ENCODE assay signal across 36 cellular contexts in genomic region chr9:36828574-36829141, GRCh38.
DNase-seq lines count a peak whose midpoint lies in the region; ATAC-seq, FAIRE-seq and TF ChIP-seq lines count a peak whose summit lies in the region.
"Had no signal": no experiment of that assay in that cellular context is flagged by ENCODE, and none has a peak within 500 bp of the region (broad histone marks: within the 10 kb centered on the region; RNA-seq: fewer than 3 reads in every experiment).

No MANE protein-coding gene starts in this region.

- H2BK15ac ChIP-seq in IMR-90 (ENCODE audit: low read depth, low read length) = no peak overlapping the region

- H3K36me3 ChIP-seq in BLaER1 treated with 17β-estradiol and CSF1 and Interleukin-3, amounts not matched to agents 10 nM and 100 nM = no peaks in the 10 kb centered on the region
- H3K36me3 ChIP-seq in IMR-90 (ENCODE audit: control insufficient read depth, insufficient read depth, low read length) (no peaks in the 10 kb centered on the region), GM12878 (ENCODE audit: control insufficient read depth in 2 of 2, insufficient read depth in 2 of 2, low read length in 1 of 2) (no peaks in the 10 kb centered on the region), neural progenitor cell (no peaks in the 10 kb centered on the region), GM23338 (ENCODE audit: insufficient read depth) (no peaks in the 10 kb centered on the region)
- H3K36me3 ChIP-seq: Peyer's patch, SJCRH30, suprapubic skin, upper lobe of left lung, WERI-Rb-1 had no signal

- POLR2A ChIA-PET in IMR-90 (lab: Charles Lee; ENCODE audit: unreplicated experiment) (no interaction called here), GM12878 (lab: Charles Lee) (no interaction called here)

- peak overlapping the region in 3 of 11 experiments; percentile 23 to 42 (median 36); a peak in 4 of 22 replicates for H3K27ac ChIP-seq in BLaER1 treated with 17β-estradiol and CSF1 and Interleukin-3, amounts not matched to agents 10 nM and 100 nM
- no peak overlapping the region for H3K27ac ChIP-seq in IMR-90 (ENCODE audit: insufficient read depth, low read length)
- H3K27ac ChIP-seq in GM12878 (ENCODE audit: control insufficient read depth, insufficient read depth) = no peak overlapping the region
- H3K27ac ChIP-seq in neural progenitor cell = no peak overlapping the region
- no peak overlapping the region for H3K27ac ChIP-seq in GM23338 (ENCODE audit: low read depth)
- H3K27ac ChIP-seq: Peyer's patch, SJCRH30, suprapubic skin, upper lobe of left lung, WERI-Rb-1 had no signal

- H3K14ac ChIP-seq in IMR-90 (replicated peaks; ENCODE audit: low read depth, low read length) = no peak overlapping the region

- H3K9ac ChIP-seq in BLaER1 treated with 17β-estradiol and CSF1 and Interleukin-3, amounts not matched to agents 10 nM and 100 nM = no peak overlapping the region
- no peak overlapping the region for H3K9ac ChIP-seq in IMR-90 (ENCODE audit: low read depth, low read length)
- H3K9ac ChIP-seq in GM12878 (ENCODE audit: control insufficient read depth, insufficient read depth, low read length) = no peak overlapping the region
- H3K9ac ChIP-seq in neural progenitor cell = no peak overlapping the region

- H3K27me3 ChIP-seq in BLaER1 treated with 17β-estradiol and CSF1 and Interleukin-3, amounts not matched to agents 10 nM and 100 nM = no peaks in the 10 kb centered on the region
- H3K27me3 ChIP-seq in IMR-90 (ENCODE audit: control insufficient read depth, insufficient read depth, low read length) (peaks cover 41% of the 10 kb centered on the region), GM12878 (replicated peaks in 1 of 2; ENCODE audit: control insufficient read depth in 2 of 2, insufficient read depth in 2 of 2, low read length in 1 of 2) (peaks cover 0 to 2% of the 10 kb centered on the region in 2 experiments; a peak in 1 of 4 replicates), neural progenitor cell (no peaks in the 10 kb centered on the region), GM23338 (ENCODE audit: insufficient read depth) (no peaks in the 10 kb centered on the region)
- H3K27me3 ChIP-seq: Peyer's patch, SJCRH30, suprapubic skin, upper lobe of left lung had no signal

- H4K5ac ChIP-seq in IMR-90 (ENCODE audit: low read depth, low read length) = no peak overlapping the region

- no peak overlapping the region for H2BK5ac ChIP-seq in IMR-90 (ENCODE audit: low read depth, low read length, poor library complexity, severe bottlenecking)

- H3K4me2 ChIP-seq in BLaER1 treated with 17β-estradiol and CSF1 and Interleukin-3, amounts not matched to agents 10 nM and 100 nM = peak overlapping the region; percentile 47 to 81 (median 62)
- H3K4me2 ChIP-seq in IMR-90 (ENCODE audit: low read depth, low read length) = no peak overlapping the region
- H3K4me2 ChIP-seq in GM12878 (ENCODE audit: control insufficient read depth, insufficient read depth) = no peak overlapping the region
- no peak overlapping the region for H3K4me2 ChIP-seq in neural progenitor cell
- H3K4me2 ChIP-seq in GM23338 = no peak overlapping the region
- H3K4me2 ChIP-seq: smooth muscle cell had no signal

- no peaks in the 10 kb centered on the region for H3K9me3 Mint-ChIP-seq in neural progenitor cell
- no peaks in the 10 kb centered on the region for H3K9me3 Mint-ChIP-seq in effector memory CD8-positive, alpha-beta T cell
- H3K9me3 Mint-ChIP-seq in GM23338 = no peaks in the 10 kb centered on the region
- H3K9me3 Mint-ChIP-seq: activated CD4-positive, alpha-beta T cell treated with anti-CD3 and anti-CD28 coated beads, Interleukin-2, amount 10 ng/mL, durations not matched to agents 7 days and 5 days; activated naive CD8-positive, alpha-beta T cell treated with anti-CD3 and anti-CD28 coated beads, Interleukin-2, amount 50 U/mL, for 24 hours; HFFc6; naive thymus-derived CD8-positive, alpha-beta T cell had no signal

- no peaks in the 10 kb centered on the region for H3K79me1 ChIP-seq in IMR-90 (ENCODE audit: low read depth in 1 of 2, low read length in 2 of 2)

- TF ChIP-seq EP300 in GM12878 (IDR thresholded peaks at IDR 0.05; ENCODE audit: borderline replicate concordance in 1 of 2, control insufficient read depth in 1 of 2, low read depth in 2 of 2, low read length in 2 of 2) = no peak

- dilution Hi-C loops in IMR-90 (cut with HindIII; ENCODE audit: low sequenced_read_pairs, unreplicated experiment) = no loop called here

- H3K27me3 Mint-ChIP-seq in neural progenitor cell (ENCODE audit: insufficient read depth, low read depth) (peaks cover 20% of the 10 kb centered on the region), GM23338 (ENCODE audit: insufficient read depth, low read depth, poor library complexity) (peaks cover 7% of the 10 kb centered on the region)
- peaks cover 24 to 66% of the 10 kb centered on the region in 2 donors for H3K27me3 Mint-ChIP-seq in effector memory CD8-positive, alpha-beta T cell
- H3K27me3 Mint-ChIP-seq: activated CD4-positive, alpha-beta T cell treated with anti-CD3 and anti-CD28 coated beads, Interleukin-2, amount 10 ng/mL, durations not matched to agents 7 days and 5 days; activated naive CD8-positive, alpha-beta T cell treated with anti-CD3 and anti-CD28 coated beads, Interleukin-2, amount 50 U/mL, for 24 hours had no signal

- no peak overlapping the region for H2AK5ac ChIP-seq in IMR-90 (ENCODE audit: low read depth, low read length)

- no peak for TF ChIP-seq CTCF in IMR-90 (conservative IDR thresholded peaks at IDR 0.05; ENCODE audit: low read depth, low read length)
- TF ChIP-seq CTCF in GM12878 (IDR thresholded peaks at IDR 0.05 in 2 of 3, conservative IDR thresholded peaks at IDR 0.05 in 1 of 3; ENCODE audit: control insufficient read depth in 2 of 3, extremely low read depth in 1 of 3, insufficient read depth in 1 of 3, low read depth in 3 of 3, low read length in 3 of 3) = no peak
- TF ChIP-seq CTCF in neural progenitor cell (IDR thresholded peaks at IDR 0.05) = no peak
- no peak for TF ChIP-seq CTCF in GM23338 (conservative IDR thresholded peaks at IDR 0.05; ENCODE audit: low read depth in 2 of 2)

- BruUV-seq in IMR-90 (replicated peaks; lab: Mats Ljungman, UMichigan) (no TSS peak), GM12878 (replicated peaks; lab: Mats Ljungman, UMichigan) (no TSS peak)

- ATAC-seq in IMR-90 (ENCODE audit: low read depth) (no peak), GM12878 (peak; percentile 13; the same call in 1 of the 3 replicates), GM19328 (IDR thresholded peaks at IDR 0.05; ENCODE audit: unreplicated experiment) (no peak), GM23338 (no peak), HG02852 (IDR thresholded peaks at IDR 0.05; ENCODE audit: unreplicated experiment) (no peak)
- no peak for ATAC-seq in effector memory CD8-positive, alpha-beta T cell (replicated peaks)
- ATAC-seq: activated naive CD8-positive, alpha-beta T cell treated with anti-CD3 and anti-CD28 coated beads, Interleukin-2, amount 50 U/mL, for 24 hours; esophagus mucosa; naive thymus-derived CD8-positive, alpha-beta T cell had no signal

- peak overlapping the region; percentile 13 for H2AK9ac ChIP-seq in IMR-90 (replicated peaks; ENCODE audit: low read depth, low read length, poor library complexity)

- SMC1A ChIA-PET in GM12878 (lab: Charles Lee; ENCODE audit: uncharacterized antibody, unreplicated experiment) = no interaction called here

- H2AFZ ChIP-seq in IMR-90 (replicated peaks; ENCODE audit: low read length, poor library complexity) = no peak overlapping the region
- no peak overlapping the region for H2AFZ ChIP-seq in GM12878 (ENCODE audit: control insufficient read depth, low read depth, low read length)
- no peak overlapping the region for H2AFZ ChIP-seq in neural progenitor cell (replicated peaks)
- H2AFZ ChIP-seq in GM23338 = no peak overlapping the region

- no peak for FAIRE-seq in GM12878 (lab: Jason Lieb, UNC)
- FAIRE-seq: astrocyte, H1 had no signal

- H3K9me2 ChIP-seq in GM23338 (ENCODE audit: insufficient read depth) = no peaks in the 10 kb centered on the region

- TF ChIP-seq POLR2A in IMR-90 (IDR thresholded peaks at IDR 0.05; ENCODE audit: low read depth, low read length) (no peak), GM12878 (IDR thresholded peaks at IDR 0.05; ENCODE audit: low read depth, low read length) (no peak)

- H3K4me3 Mint-ChIP-seq in neural progenitor cell (no peak overlapping the region), GM23338 (no peak overlapping the region)
- H3K4me3 Mint-ChIP-seq in effector memory CD8-positive, alpha-beta T cell = no peak overlapping the region
- H3K4me3 Mint-ChIP-seq: activated CD4-positive, alpha-beta T cell treated with anti-CD3 and anti-CD28 coated beads, Interleukin-2, amount 10 ng/mL, durations not matched to agents 7 days and 5 days; activated naive CD8-positive, alpha-beta T cell treated with anti-CD3 and anti-CD28 coated beads, Interleukin-2, amount 50 U/mL, for 24 hours; HFFc6; naive thymus-derived CD8-positive, alpha-beta T cell had no signal

- CTCF ChIA-PET in IMR-90 (lab: Yijun Ruan, JAX) = no interaction called here
- CTCF ChIA-PET in GM12878 (lab: Yijun Ruan, JAX) = no interaction called here

- H4K8ac ChIP-seq in IMR-90 (ENCODE audit: low read depth in 2 of 2, low read length in 2 of 2) = no peak overlapping the region

- H3K56ac ChIP-seq in IMR-90 (ENCODE audit: extremely low read depth, insufficient read depth, low read length) = no peak overlapping the region

- H3K9me3 ChIP-seq in BLaER1 treated with 17β-estradiol and CSF1 and Interleukin-3, amounts not matched to agents 10 nM and 100 nM (replicated peaks in 1 of 11) = no peaks in the 10 kb centered on the region
- H3K9me3 ChIP-seq in IMR-90 (ENCODE audit: control insufficient read depth, insufficient read depth, low read length) (no peaks in the 10 kb centered on the region), GM12878 (replicated peaks; ENCODE audit: control insufficient read depth, insufficient read depth, low read length) (no peaks in the 10 kb centered on the region), neural progenitor cell (ENCODE audit: low read depth) (no peaks in the 10 kb centered on the region)
- H3K9me3 ChIP-seq: Peyer's patch, SJCRH30, suprapubic skin, upper lobe of left lung had no signal

- H2BK20ac ChIP-seq in IMR-90 (ENCODE audit: low read depth, low read length) = no peak overlapping the region

- H3K36me3 Mint-ChIP-seq in neural progenitor cell = no peaks in the 10 kb centered on the region
- H3K36me3 Mint-ChIP-seq in effector memory CD8-positive, alpha-beta T cell (ENCODE audit: insufficient read depth) = no peaks in the 10 kb centered on the region
- H3K36me3 Mint-ChIP-seq in GM23338 (ENCODE audit: low read depth) = no peaks in the 10 kb centered on the region
- H3K36me3 Mint-ChIP-seq: naive thymus-derived CD8-positive, alpha-beta T cell had no signal

- intact Hi-C loops in IMR-90 (cut with micrococcal nuclease) (no loop called here), GM12878 (cut with micrococcal nuclease; ENCODE audit: unreplicated experiment) (no loop called here)

- H3K4me3 ChIP-seq in BLaER1 treated with 17β-estradiol and CSF1 and Interleukin-3, amounts not matched to agents 10 nM and 100 nM = no peak overlapping the region
- no peak overlapping the region for H3K4me3 ChIP-seq in IMR-90 (ENCODE audit: insufficient read depth, low read depth, low read length)
- no peak overlapping the region for H3K4me3 ChIP-seq in GM12878
- H3K4me3 ChIP-seq in neural progenitor cell = no peak overlapping the region
- no peak overlapping the region for H3K4me3 ChIP-seq in GM23338
- H3K4me3 ChIP-seq: Peyer's patch, SJCRH30, smooth muscle cell, suprapubic skin, upper lobe of left lung had no signal

- RAD21 ChIA-PET in GM12878 (lab: Charles Lee; ENCODE audit: unreplicated experiment) = no interaction called here

- no peak overlapping the region for H3K18ac ChIP-seq in IMR-90 (ENCODE audit: low read depth, low read length)

- DNase-seq in IMR-90 (no peak), GM12878 (ENCODE audit: low read depth, low spot score) (no peak), neural progenitor cell (ENCODE audit: low spot score) (no peak), GM23338 (ENCODE audit: low spot score) (no peak)
- DNase-seq in effector memory CD8-positive, alpha-beta T cell = no peak
- DNase-seq: activated CD4-positive, alpha-beta T cell treated with anti-CD3 and anti-CD28 coated beads, Interleukin-2, amount 10 ng/mL, durations not matched to agents 7 days and 5 days; activated naive CD4-positive, alpha-beta T cell; activated naive CD8-positive, alpha-beta T cell treated with anti-CD3 and anti-CD28 coated beads, Interleukin-2, amount 50 U/mL, for 24 hours; activated T-cell treated with anti-CD3 and anti-CD28 coated beads, Interleukin-2, amount 50 U/mL, for 48 hours; C1 segment of cervical spinal cord; caudate nucleus; COR-L47; cortex of kidney; DMS53; GDM1; glutamatergic neuron; HFFc6; naive thymus-derived CD8-positive, alpha-beta T cell; NCI-H1092; NCI-H1930; NCI-H345; NCI-H748 treated with DMSO at 0.1 percent for 48 hours; SJCRH30; stimulated activated naive CD4-positive, alpha-beta T cell treated with Interleukin-2 at 50 U/mL for 16 hours; T1000; WERI-Rb-1 had no signal

- H3K27ac Mint-ChIP-seq in neural progenitor cell (peak overlapping the region; percentile 74), GM23338 (no peak overlapping the region)
- no peak overlapping the region for H3K27ac Mint-ChIP-seq in effector memory CD8-positive, alpha-beta T cell
- H3K27ac Mint-ChIP-seq: activated CD4-positive, alpha-beta T cell treated with anti-CD3 and anti-CD28 coated beads, Interleukin-2, amount 10 ng/mL, durations not matched to agents 7 days and 5 days; activated naive CD8-positive, alpha-beta T cell treated with anti-CD3 and anti-CD28 coated beads, Interleukin-2, amount 50 U/mL, for 24 hours; HFFc6; naive thymus-derived CD8-positive, alpha-beta T cell had no signal

- H3K79me2 ChIP-seq in GM12878 (ENCODE audit: control insufficient read depth, insufficient read depth, low read length) (no peaks in the 10 kb centered on the region), neural progenitor cell (ENCODE audit: low read depth) (no peaks in the 10 kb centered on the region), GM23338 (replicated peaks; ENCODE audit: insufficient read depth) (no peaks in the 10 kb centered on the region)

- no peak for TF ChIP-seq RAD21 in IMR-90 (IDR thresholded peaks at IDR 0.05; ENCODE audit: low read length)
- TF ChIP-seq RAD21 in GM12878 (IDR thresholded peaks at IDR 0.05; ENCODE audit: insufficient read depth, low read depth, low read length) = no peak

- peaks cover 12 to 34% (median 14%) of the 10 kb centered on the region in 10 experiments for H3K4me1 ChIP-seq in BLaER1 treated with 17β-estradiol and CSF1 and Interleukin-3, amounts not matched to agents 10 nM and 100 nM
- H3K4me1 ChIP-seq in IMR-90 (ENCODE audit: control insufficient read depth, insufficient read depth, low read length) = no peaks in the 10 kb centered on the region
- H3K4me1 ChIP-seq in GM12878 (ENCODE audit: control insufficient read depth, insufficient read depth, low read length) = no peaks in the 10 kb centered on the region; the same call in 1 of the 2 replicates
- H3K4me1 ChIP-seq in neural progenitor cell = peaks cover 2% of the 10 kb centered on the region
- peaks cover 3% of the 10 kb centered on the region; the same call in 1 of the 2 replicates for H3K4me1 ChIP-seq in GM23338 (ENCODE audit: insufficient read depth)
- H3K4me1 ChIP-seq: Peyer's patch, SJCRH30, suprapubic skin, upper lobe of left lung had no signal

- peaks cover 4% of the 10 kb centered on the region for H3F3A ChIP-seq in neural progenitor cell (ENCODE audit: low read depth)
- H3F3A ChIP-seq in GM23338 (replicated peaks; ENCODE audit: low read depth) = no peaks in the 10 kb centered on the region

- H3K4me1 Mint-ChIP-seq in neural progenitor cell = peaks cover 46% of the 10 kb centered on the region
- peaks cover 0 to 3% of the 10 kb centered on the region in 2 donors for H3K4me1 Mint-ChIP-seq in effector memory CD8-positive, alpha-beta T cell (ENCODE audit: low read depth in 2 of 2)
- peaks cover 22% of the 10 kb centered on the region for H3K4me1 Mint-ChIP-seq in GM23338
- H3K4me1 Mint-ChIP-seq: activated CD4-positive, alpha-beta T cell treated with anti-CD3 and anti-CD28 coated beads, Interleukin-2, amount 10 ng/mL, durations not matched to agents 7 days and 5 days; activated naive CD8-positive, alpha-beta T cell treated with anti-CD3 and anti-CD28 coated beads, Interleukin-2, amount 50 U/mL, for 24 hours; naive thymus-derived CD8-positive, alpha-beta T cell had no signal

- no peak overlapping the region for H3K23ac ChIP-seq in IMR-90 (ENCODE audit: low read depth, low read length)

- WGBS in IMR-90 (ENCODE audit: extremely low coverage in 2 of 2, insufficient read length in 1 of 2), 2 experiments = no CpG with 5 or more reads among the region's 7 CpGs
- 7% methylated on average over 7 of the region's 7 CpGs for WGBS in GM12878 (ENCODE audit: insufficient coverage, insufficient replicate concordance, low lambda C conversion rate, missing lambda C conversion rate)

- H2BK120ac ChIP-seq in IMR-90 (ENCODE audit: low read depth, low read length) = no peak overlapping the region

- H4K20me1 ChIP-seq in BLaER1 treated with 17β-estradiol and CSF1 and Interleukin-3, amounts not matched to agents 10 nM and 100 nM = peaks cover 0 to 18% (median 0%) of the 10 kb centered on the region in 11 experiments; a peak in 7 of 22 replicates
- H4K20me1 ChIP-seq in IMR-90 (ENCODE audit: insufficient read depth, low read length) (no peaks in the 10 kb centered on the region), GM12878 (ENCODE audit: control insufficient read depth, insufficient read depth) (no peaks in the 10 kb centered on the region), neural progenitor cell (ENCODE audit: low read depth) (no peaks in the 10 kb centered on the region), GM23338 (replicated peaks; ENCODE audit: insufficient read depth) (no peaks in the 10 kb centered on the region)

- no peak overlapping the region for H4K91ac ChIP-seq in IMR-90 (ENCODE audit: insufficient read depth, low read depth, low read length)

- H3K4ac ChIP-seq in IMR-90 (ENCODE audit: low read depth, low read length) = no peak overlapping the region

- in situ Hi-C loops in IMR-90 (cut with MboI; ENCODE audit: low sequenced_read_pairs) = no loop called here
- in situ Hi-C loops in GM12878 (cut with MboI) = no loop called here

- H3K9me1 ChIP-seq in IMR-90 (ENCODE audit: insufficient read depth, low read length) = no peaks in the 10 kb centered on the region

Comparison
In these comparisons a context has a peak if more than half of its experiments do, and no peak if none do; other contexts are left out.
1. H3K4me2 ChIP-seq: peak in BLaER1 treated with 17β-estradiol and CSF1 and Interleukin-3, amounts not matched to agents 10 nM and 100 nM (11 of 11); none in IMR-90 (single experiment), GM12878 (single experiment), neural progenitor cell (single experiment) and GM23338 (single experiment).